19 cellular contexts compared by ENCODE assay signal in the genomic region with DNA sequence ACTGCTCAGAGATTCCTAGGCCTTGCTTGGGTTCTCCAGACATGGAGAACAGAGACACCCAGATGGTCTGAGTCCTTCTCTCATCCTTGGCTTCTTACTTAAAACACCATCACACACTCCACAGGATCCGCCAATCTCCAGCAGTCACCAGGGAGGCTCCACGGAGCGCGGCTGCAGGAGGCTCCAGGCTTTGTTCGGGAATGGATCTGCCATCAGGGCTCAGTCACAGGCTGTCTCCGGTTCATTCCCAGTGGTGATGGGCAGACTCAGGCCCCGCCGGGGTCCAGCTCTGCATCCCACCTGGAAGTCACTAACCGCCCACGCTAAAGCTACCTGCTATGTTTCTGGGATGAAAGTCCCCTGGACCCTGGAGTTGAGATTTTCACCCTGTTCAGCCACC.
"Had no signal": no experiment of that assay in that cellular context is flagged by ENCODE, and none has a peak within 500 bp of the region (broad histone marks: within the 10 kb centered on the region; RNA-seq: fewer than 3 reads in every experiment).

No MANE protein-coding gene starts in this region.

- H3K4me3 Mint-ChIP-seq: naive thymus-derived CD8-positive, alpha-beta T cell; nephron progenitor cell; stimulated activated naive B cell treated with anti-CD40 and anti-IgM and Interleukin-4, amounts not matched to agents 10 μg/mL and 1 μg/mL and 100 μg/mL, for 72 hours; stimulated activated naive CD8-positive, alpha-beta T cell treated with anti-CD3 and anti-CD28 coated beads, Interleukin-15, Interleukin-2, amounts not matched to agents 100 ng/mL and 50 ng/mL, for 24 hours had no signal

- DNase-seq: colonic mucosa; foreskin fibroblast; gastrocnemius medialis; kidney; mammary epithelial cell; mesendoderm; naive thymus-derived CD8-positive, alpha-beta T cell; nephron progenitor cell; nucleus accumbens; ovary; psoas muscle; right cardiac atrium; sigmoid colon; stimulated activated naive B cell treated with anti-CD40 and anti-IgM and Interleukin-4, amounts not matched to agents 10 μg/mL and 1 μg/mL and 100 μg/mL, for 72 hours; transverse colon; upper lobe of right lung; uterus had no signal

- H3K27me3 Mint-ChIP-seq: stimulated activated naive CD8-positive, alpha-beta T cell treated with anti-CD3 and anti-CD28 coated beads, Interleukin-15, Interleukin-2, amounts not matched to agents 100 ng/mL and 50 ng/mL, for 24 hours had no signal

- FAIRE-seq: kidney had no signal

- H3K9me3 ChIP-seq: colonic mucosa, gastrocnemius medialis, ovary, psoas muscle, sigmoid colon, transverse colon, upper lobe of right lung, uterus had no signal

- H3K27me3 ChIP-seq: colonic mucosa, gastrocnemius medialis, ovary, sigmoid colon, transverse colon, uterus had no signal

- H3K36me3 Mint-ChIP-seq: naive thymus-derived CD8-positive, alpha-beta T cell; stimulated activated naive B cell treated with anti-CD40 and anti-IgM and Interleukin-4, amounts not matched to agents 10 μg/mL and 1 μg/mL and 100 μg/mL, for 72 hours had no signal

- H3K4me1 ChIP-seq: colonic mucosa, sigmoid colon, transverse colon, upper lobe of right lung, uterus had no signal

- H3K27ac ChIP-seq: colonic mucosa, gastrocnemius medialis, ovary, psoas muscle, sigmoid colon, transverse colon, upper lobe of right lung, uterus had no signal

- H3K4me1 Mint-ChIP-seq: naive thymus-derived CD8-positive, alpha-beta T cell; stimulated activated naive B cell treated with anti-CD40 and anti-IgM and Interleukin-4, amounts not matched to agents 10 μg/mL and 1 μg/mL and 100 μg/mL, for 72 hours had no signal

- ATAC-seq: gastrocnemius medialis; left lobe of liver; naive thymus-derived CD8-positive, alpha-beta T cell; psoas muscle; right cardiac atrium; stimulated activated naive B cell treated with anti-CD40 and anti-IgM and Interleukin-4, amounts not matched to agents 10 μg/mL and 1 μg/mL and 100 μg/mL, for 72 hours; upper lobe of right lung had no signal

- H3K36me3 ChIP-seq: colonic mucosa, gastrocnemius medialis, ovary, sigmoid colon, transverse colon, upper lobe of right lung, uterus had no signal

- H3K27ac Mint-ChIP-seq: naive thymus-derived CD8-positive, alpha-beta T cell; nephron progenitor cell; stimulated activated naive B cell treated with anti-CD40 and anti-IgM and Interleukin-4, amounts not matched to agents 10 μg/mL and 1 μg/mL and 100 μg/mL, for 72 hours; stimulated activated naive CD8-positive, alpha-beta T cell treated with anti-CD3 and anti-CD28 coated beads, Interleukin-15, Interleukin-2, amounts not matched to agents 100 ng/mL and 50 ng/mL, for 24 hours had no signal

- H3K4me3 ChIP-seq: colonic mucosa, gastrocnemius medialis, ovary, psoas muscle, sigmoid colon, transverse colon, upper lobe of right lung, uterus had no signal
